ENCODE assay signal across 11 cellular contexts in genomic region chr17:19341641-19342610, GRCh38. TPM values are rescaled to one million over a fixed set of nuclear protein-coding genes. Genes with fewer than 3 reads are reported as not detected.
DNase-seq lines count a peak whose midpoint lies in the region; ATAC-seq and TF ChIP-seq lines count a peak whose summit lies in the region.
"Had no signal": no experiment of that assay in that cellular context is flagged by ENCODE, and none has a peak within 500 bp of the region (broad histone marks: within the 10 kb centered on the region; RNA-seq: fewer than 3 reads in every experiment).

No MANE protein-coding gene starts in this region.

- intact Hi-C loops in Calu3 (cut with micrococcal nuclease; ENCODE audit: unreplicated experiment) (no loop called here), posterior vena cava (cut with DNase I) (no loop called here)

- no peaks in the 10 kb centered on the region for H3K27me3 Mint-ChIP-seq in Calu3 (ENCODE audit: unreplicated experiment)

- no peak for TF ChIP-seq CTCF in Calu3 (IDR thresholded peaks at IDR 0.05; ENCODE audit: unreplicated experiment)

- DNase-seq in Calu3 (no peak), NCI-H226 (peak; percentile 37), fibroblast of peridontal ligament (ENCODE audit: extremely low read depth) (peak; percentile 42), posterior vena cava (ENCODE audit: low spot score) (peak; percentile 62), dermis blood vessel endothelial cell (no peak), COLO829 (ENCODE audit: low spot score) (no peak)
- DNase-seq: heart left ventricle had no signal

- CTCF ChIA-PET in Calu3 (lab: Charles Lee), result interaction anchor here (0.6 kb wide), 1 partner anchor 19 kb away, joined by 3 read pairs; no protein-coding TSS in a partner anchor

- H3K9me3 Mint-ChIP-seq in Calu3 (ENCODE audit: low read depth, unreplicated experiment), result no peaks in the 10 kb centered on the region

- no TSS peak for BruUV-seq in Calu3 (replicated peaks; lab: Mats Ljungman, UMichigan)

- H3K36me3 Mint-ChIP-seq in Calu3 (ENCODE audit: insufficient read depth, unreplicated experiment), result peaks cover 5% of the 10 kb centered on the region

- H3K4me3 Mint-ChIP-seq in Calu3 (ENCODE audit: low read depth, unreplicated experiment), result no peak overlapping the region

- ATAC-seq in HG02759 (IDR thresholded peaks at IDR 0.05; ENCODE audit: unreplicated experiment) (no peak), HG03108 (IDR thresholded peaks at IDR 0.05; ENCODE audit: unreplicated experiment) (no peak)
- ATAC-seq: GM12878 had no signal

- peaks cover 7% of the 10 kb centered on the region for H3K4me1 Mint-ChIP-seq in Calu3 (ENCODE audit: low read depth, unreplicated experiment)

- H3K27ac Mint-ChIP-seq in Calu3 (ENCODE audit: unreplicated experiment), result peak overlapping the region; percentile 37

RNA-seq across cellular contexts. Expression of gene B9D1, which starts 20.6 kb away (rescaled TPM):
- total RNA-seq in Calu3 (2022) (14.1 and 15.6 TPM in 2 replicates), posterior vena cava (1 to 10 TPM; 7.7 to 9.8 TPM), dermis blood vessel endothelial cell (11.5 and 12.6 TPM in 2 replicates)

RNA-seq across cellular contexts. Expression of gene MAPK7, which starts 36.4 kb away (rescaled TPM):
- total RNA-seq in Calu3 (2022) (15.0 and 19.3 TPM in 2 replicates), posterior vena cava (10 to 100 TPM; 28.8 to 29.2 TPM), dermis blood vessel endothelial cell (19.4 and 22.8 TPM in 2 replicates)

RNA-seq across cellular contexts. Expression of gene MFAP4, which starts 45.1 kb away (rescaled TPM):
- total RNA-seq in Calu3 (2022), result not detected in 2 replicates
- 100 to 1,000 TPM; 231 to 371 TPM for total RNA-seq in posterior vena cava
- not detected in 2 replicates for total RNA-seq in dermis blood vessel endothelial cell
- total RNA-seq: SK-MEL-5 had no signal

Comparison
In these comparisons a context has a peak if more than half of its experiments do, and no peak if none do; other contexts are left out.
1. DNase-seq: peak in NCI-H226 (single experiment), fibroblast of peridontal ligament (single experiment) and posterior vena cava (single experiment); none in Calu3 (single experiment), dermis blood vessel endothelial cell (single experiment) and COLO829 (single experiment).
2. RNA of gene MFAP4, which starts 45.1 kb away (total RNA-seq): 231 to 371 TPM in posterior vena cava; not detected in Calu3 and not detected in dermis blood vessel endothelial cell; every median in the first group is over 100 times any median in the second.